In genomic region chr7:101814996-101815825, GRCh38 we compare ENCODE assay signal across 1 cellular context.
TF ChIP-seq lines count a peak whose summit lies in the region.

No MANE protein-coding gene starts in this region.

TF ChIP-seq in K562, 482 proteins besides CTCF, POLR2A, EP300 and RAD21 (continued from another document and continues in another):
- TF ChIP-seq, protein P1, sequence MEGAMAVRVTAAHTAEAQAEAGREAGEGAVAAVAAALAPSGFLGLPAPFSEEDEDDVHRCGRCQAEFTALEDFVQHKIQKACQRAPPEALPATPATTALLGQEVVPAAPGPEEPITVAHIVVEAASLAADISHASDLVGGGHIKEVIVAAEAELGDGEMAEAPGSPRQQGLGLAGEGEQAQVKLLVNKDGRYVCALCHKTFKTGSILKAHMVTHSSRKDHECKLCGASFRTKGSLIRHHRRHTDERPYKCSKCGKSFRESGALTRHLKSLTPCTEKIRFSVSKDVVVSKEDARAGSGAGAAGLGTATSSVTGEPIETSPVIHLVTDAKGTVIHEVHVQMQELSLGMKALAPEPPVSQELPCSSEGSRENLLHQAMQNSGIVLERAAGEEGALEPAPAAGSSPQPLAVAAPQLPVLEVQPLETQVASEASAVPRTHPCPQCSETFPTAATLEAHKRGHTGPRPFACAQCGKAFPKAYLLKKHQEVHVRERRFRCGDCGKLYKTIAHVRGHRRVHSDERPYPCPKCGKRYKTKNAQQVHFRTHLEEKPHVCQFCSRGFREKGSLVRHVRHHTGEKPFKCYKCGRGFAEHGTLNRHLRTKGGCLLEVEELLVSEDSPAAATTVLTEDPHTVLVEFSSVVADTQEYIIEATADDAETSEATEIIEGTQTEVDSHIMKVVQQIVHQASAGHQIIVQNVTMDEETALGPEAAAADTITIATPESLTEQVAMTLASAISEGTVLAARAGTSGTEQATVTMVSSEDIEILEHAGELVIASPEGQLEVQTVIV (CRISPR knock-in tag; IDR thresholded peaks at IDR 0.05; ENCODE audit: borderline replicate concordance), result no peak
- no peak; the same call in 1 of the 2 replicates for TF ChIP-seq BRD4 (IDR thresholded peaks at IDR 0.05)
- no peak for TF ChIP-seq HIVEP1 (CRISPR knock-in tag; IDR thresholded peaks at IDR 0.05)
- TF ChIP-seq ZNF280B (CRISPR knock-in tag; IDR thresholded peaks at IDR 0.05), result no peak
- peak; percentile 43 for TF ChIP-seq MTA2 (IDR thresholded peaks at IDR 0.05; ENCODE audit: low read depth)
- no peak for TF ChIP-seq KDM2B (CRISPR knock-in tag; IDR thresholded peaks at IDR 0.05)
- TF ChIP-seq BRD9 (IDR thresholded peaks at IDR 0.05; ENCODE audit: low read depth, partially characterized antibody), result peak; percentile 34
- no peak for TF ChIP-seq HDGF (IDR thresholded peaks at IDR 0.05)
- TF ChIP-seq CBX3 (IDR thresholded peaks at IDR 0.05; ENCODE audit: borderline replicate concordance in 1 of 2, low read length in 2 of 2), result 0 out of 3 replicates have a peak, but pooled peaks of 1 of the 2 experiments have one; percentile 29
- peak; percentile 11; the same call in 1 of the 2 replicates for TF ChIP-seq CBFA2T3 (IDR thresholded peaks at IDR 0.05)
- TF ChIP-seq SIX5 (IDR thresholded peaks at IDR 0.05; ENCODE audit: borderline replicate concordance in 1 of 2, insufficient read depth in 1 of 2, low read depth in 1 of 2, low read length in 2 of 2), result no peak
- no peak for TF ChIP-seq CHCHD3 (CRISPR knock-in tag; IDR thresholded peaks at IDR 0.05)
- TF ChIP-seq, protein P2, sequence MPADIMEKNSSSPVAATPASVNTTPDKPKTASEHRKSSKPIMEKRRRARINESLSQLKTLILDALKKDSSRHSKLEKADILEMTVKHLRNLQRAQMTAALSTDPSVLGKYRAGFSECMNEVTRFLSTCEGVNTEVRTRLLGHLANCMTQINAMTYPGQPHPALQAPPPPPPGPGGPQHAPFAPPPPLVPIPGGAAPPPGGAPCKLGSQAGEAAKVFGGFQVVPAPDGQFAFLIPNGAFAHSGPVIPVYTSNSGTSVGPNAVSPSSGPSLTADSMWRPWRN (IDR thresholded peaks at IDR 0.05; ENCODE audit: low read depth), result no peak
- peak; percentile 43 for TF ChIP-seq GATAD2B (IDR thresholded peaks at IDR 0.05; ENCODE audit: borderline replicate concordance)
- TF ChIP-seq, protein P3, sequence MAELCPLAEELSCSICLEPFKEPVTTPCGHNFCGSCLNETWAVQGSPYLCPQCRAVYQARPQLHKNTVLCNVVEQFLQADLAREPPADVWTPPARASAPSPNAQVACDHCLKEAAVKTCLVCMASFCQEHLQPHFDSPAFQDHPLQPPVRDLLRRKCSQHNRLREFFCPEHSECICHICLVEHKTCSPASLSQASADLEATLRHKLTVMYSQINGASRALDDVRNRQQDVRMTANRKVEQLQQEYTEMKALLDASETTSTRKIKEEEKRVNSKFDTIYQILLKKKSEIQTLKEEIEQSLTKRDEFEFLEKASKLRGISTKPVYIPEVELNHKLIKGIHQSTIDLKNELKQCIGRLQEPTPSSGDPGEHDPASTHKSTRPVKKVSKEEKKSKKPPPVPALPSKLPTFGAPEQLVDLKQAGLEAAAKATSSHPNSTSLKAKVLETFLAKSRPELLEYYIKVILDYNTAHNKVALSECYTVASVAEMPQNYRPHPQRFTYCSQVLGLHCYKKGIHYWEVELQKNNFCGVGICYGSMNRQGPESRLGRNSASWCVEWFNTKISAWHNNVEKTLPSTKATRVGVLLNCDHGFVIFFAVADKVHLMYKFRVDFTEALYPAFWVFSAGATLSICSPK (IDR thresholded peaks at IDR 0.05; ENCODE audit: borderline replicate concordance), result no peak
- TF ChIP-seq NEUROD1 (IDR thresholded peaks at IDR 0.05; ENCODE audit: borderline replicate concordance, low read depth, low read length, partially characterized antibody), result peak; percentile 9
- TF ChIP-seq, protein P4, sequence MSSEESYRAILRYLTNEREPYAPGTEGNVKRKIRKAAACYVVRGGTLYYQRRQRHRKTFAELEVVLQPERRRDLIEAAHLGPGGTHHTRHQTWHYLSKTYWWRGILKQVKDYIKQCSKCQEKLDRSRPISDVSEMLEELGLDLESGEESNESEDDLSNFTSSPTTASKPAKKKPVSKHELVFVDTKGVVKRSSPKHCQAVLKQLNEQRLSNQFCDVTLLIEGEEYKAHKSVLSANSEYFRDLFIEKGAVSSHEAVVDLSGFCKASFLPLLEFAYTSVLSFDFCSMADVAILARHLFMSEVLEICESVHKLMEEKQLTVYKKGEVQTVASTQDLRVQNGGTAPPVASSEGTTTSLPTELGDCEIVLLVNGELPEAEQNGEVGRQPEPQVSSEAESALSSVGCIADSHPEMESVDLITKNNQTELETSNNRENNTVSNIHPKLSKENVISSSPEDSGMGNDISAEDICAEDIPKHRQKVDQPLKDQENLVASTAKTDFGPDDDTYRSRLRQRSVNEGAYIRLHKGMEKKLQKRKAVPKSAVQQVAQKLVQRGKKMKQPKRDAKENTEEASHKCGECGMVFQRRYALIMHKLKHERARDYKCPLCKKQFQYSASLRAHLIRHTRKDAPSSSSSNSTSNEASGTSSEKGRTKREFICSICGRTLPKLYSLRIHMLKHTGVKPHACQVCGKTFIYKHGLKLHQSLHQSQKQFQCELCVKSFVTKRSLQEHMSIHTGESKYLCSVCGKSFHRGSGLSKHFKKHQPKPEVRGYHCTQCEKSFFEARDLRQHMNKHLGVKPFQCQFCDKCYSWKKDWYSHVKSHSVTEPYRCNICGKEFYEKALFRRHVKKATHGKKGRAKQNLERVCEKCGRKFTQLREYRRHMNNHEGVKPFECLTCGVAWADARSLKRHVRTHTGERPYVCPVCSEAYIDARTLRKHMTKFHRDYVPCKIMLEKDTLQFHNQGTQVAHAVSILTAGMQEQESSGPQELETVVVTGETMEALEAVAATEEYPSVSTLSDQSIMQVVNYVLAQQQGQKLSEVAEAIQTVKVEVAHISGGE (CRISPR knock-in tag; IDR thresholded peaks at IDR 0.05), result peak in 1 of 3 experiments; percentile 49; a peak in 1 of 6 replicates
- TF ChIP-seq ELF4 (CRISPR knock-in tag; IDR thresholded peaks at IDR 0.05), result no peak
- no peak for TF ChIP-seq POU5F1 (IDR thresholded peaks at IDR 0.05; ENCODE audit: borderline replicate concordance, low read depth, low read length, partially characterized antibody)
- TF ChIP-seq, protein P5, sequence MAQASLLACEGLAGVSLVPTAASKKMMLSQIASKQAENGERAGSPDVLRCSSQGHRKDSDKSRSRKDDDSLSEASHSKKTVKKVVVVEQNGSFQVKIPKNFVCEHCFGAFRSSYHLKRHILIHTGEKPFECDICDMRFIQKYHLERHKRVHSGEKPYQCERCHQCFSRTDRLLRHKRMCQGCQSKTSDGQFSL (CRISPR knock-in tag; IDR thresholded peaks at IDR 0.05), result peak; percentile 97
- TF ChIP-seq, protein P5 (tag; IDR thresholded peaks at IDR 0.05), result peak in 1 of 2 experiments; percentile 100; a peak in 2 of 4 replicates
- no peak for TF ChIP-seq BRF2 (IDR thresholded peaks at IDR 0.05; ENCODE audit: borderline replicate concordance, insufficient read depth, insufficient read length)
- TF ChIP-seq RBM25 (IDR thresholded peaks at IDR 0.05; ENCODE audit: low read depth, low read length, severe bottlenecking), result no peak
- TF ChIP-seq, protein P6, sequence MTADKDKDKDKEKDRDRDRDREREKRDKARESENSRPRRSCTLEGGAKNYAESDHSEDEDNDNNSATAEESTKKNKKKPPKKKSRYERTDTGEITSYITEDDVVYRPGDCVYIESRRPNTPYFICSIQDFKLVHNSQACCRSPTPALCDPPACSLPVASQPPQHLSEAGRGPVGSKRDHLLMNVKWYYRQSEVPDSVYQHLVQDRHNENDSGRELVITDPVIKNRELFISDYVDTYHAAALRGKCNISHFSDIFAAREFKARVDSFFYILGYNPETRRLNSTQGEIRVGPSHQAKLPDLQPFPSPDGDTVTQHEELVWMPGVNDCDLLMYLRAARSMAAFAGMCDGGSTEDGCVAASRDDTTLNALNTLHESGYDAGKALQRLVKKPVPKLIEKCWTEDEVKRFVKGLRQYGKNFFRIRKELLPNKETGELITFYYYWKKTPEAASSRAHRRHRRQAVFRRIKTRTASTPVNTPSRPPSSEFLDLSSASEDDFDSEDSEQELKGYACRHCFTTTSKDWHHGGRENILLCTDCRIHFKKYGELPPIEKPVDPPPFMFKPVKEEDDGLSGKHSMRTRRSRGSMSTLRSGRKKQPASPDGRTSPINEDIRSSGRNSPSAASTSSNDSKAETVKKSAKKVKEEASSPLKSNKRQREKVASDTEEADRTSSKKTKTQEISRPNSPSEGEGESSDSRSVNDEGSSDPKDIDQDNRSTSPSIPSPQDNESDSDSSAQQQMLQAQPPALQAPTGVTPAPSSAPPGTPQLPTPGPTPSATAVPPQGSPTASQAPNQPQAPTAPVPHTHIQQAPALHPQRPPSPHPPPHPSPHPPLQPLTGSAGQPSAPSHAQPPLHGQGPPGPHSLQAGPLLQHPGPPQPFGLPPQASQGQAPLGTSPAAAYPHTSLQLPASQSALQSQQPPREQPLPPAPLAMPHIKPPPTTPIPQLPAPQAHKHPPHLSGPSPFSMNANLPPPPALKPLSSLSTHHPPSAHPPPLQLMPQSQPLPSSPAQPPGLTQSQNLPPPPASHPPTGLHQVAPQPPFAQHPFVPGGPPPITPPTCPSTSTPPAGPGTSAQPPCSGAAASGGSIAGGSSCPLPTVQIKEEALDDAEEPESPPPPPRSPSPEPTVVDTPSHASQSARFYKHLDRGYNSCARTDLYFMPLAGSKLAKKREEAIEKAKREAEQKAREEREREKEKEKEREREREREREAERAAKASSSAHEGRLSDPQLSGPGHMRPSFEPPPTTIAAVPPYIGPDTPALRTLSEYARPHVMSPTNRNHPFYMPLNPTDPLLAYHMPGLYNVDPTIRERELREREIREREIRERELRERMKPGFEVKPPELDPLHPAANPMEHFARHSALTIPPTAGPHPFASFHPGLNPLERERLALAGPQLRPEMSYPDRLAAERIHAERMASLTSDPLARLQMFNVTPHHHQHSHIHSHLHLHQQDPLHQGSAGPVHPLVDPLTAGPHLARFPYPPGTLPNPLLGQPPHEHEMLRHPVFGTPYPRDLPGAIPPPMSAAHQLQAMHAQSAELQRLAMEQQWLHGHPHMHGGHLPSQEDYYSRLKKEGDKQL (CRISPR knock-in tag; IDR thresholded peaks at IDR 0.05; ENCODE audit: borderline replicate concordance), result 0 out of 2 replicates have a peak, but pooled peaks have one; percentile 60
- TF ChIP-seq DIDO1 (tag; IDR thresholded peaks at IDR 0.05; ENCODE audit: low read depth), result no peak
- TF ChIP-seq RBM22 (IDR thresholded peaks at IDR 0.05; ENCODE audit: low read depth, low read length, poor library complexity, severe bottlenecking), result peak; percentile 83
- TF ChIP-seq, protein P7, sequence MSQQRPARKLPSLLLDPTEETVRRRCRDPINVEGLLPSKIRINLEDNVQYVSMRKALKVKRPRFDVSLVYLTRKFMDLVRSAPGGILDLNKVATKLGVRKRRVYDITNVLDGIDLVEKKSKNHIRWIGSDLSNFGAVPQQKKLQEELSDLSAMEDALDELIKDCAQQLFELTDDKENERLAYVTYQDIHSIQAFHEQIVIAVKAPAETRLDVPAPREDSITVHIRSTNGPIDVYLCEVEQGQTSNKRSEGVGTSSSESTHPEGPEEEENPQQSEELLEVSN (IDR thresholded peaks at IDR 0.05; ENCODE audit: borderline replicate concordance in 1 of 2, extremely low read depth in 1 of 2, insufficient read depth in 1 of 2, insufficient read length in 1 of 2, low read depth in 1 of 2, low read length in 1 of 2, poor library complexity in 1 of 2, severe bottlenecking in 1 of 2), result peak; percentile 4 to 56
- TF ChIP-seq CXXC5 (CRISPR knock-in tag; IDR thresholded peaks at IDR 0.05), result no peak; the same call in none of the 2 replicates
- no peak for TF ChIP-seq GTF2A2 (tag; IDR thresholded peaks at IDR 0.05)
- TF ChIP-seq ZBTB17 (CRISPR knock-in tag; IDR thresholded peaks at IDR 0.05), result peak; percentile 45; the same call in 1 of the 2 replicates
- TF ChIP-seq DPF2 (IDR thresholded peaks at IDR 0.05), result peak; percentile 31; the same call in 1 of the 2 replicates
- TF ChIP-seq NBN (IDR thresholded peaks at IDR 0.05; ENCODE audit: low read depth), result no peak
- peak; percentile 20; the same call in 1 of the 2 replicates for TF ChIP-seq XRCC5 (IDR thresholded peaks at IDR 0.05; ENCODE audit: low read depth, low read length)
- no peak for TF ChIP-seq POLR3A (IDR thresholded peaks at IDR 0.05; ENCODE audit: borderline replicate concordance, extremely low read depth, insufficient read depth, insufficient read length)
- TF ChIP-seq GABPB1 (CRISPR knock-in tag; IDR thresholded peaks at IDR 0.05), result peak; percentile 44; the same call in 1 of the 2 replicates
- no peak for TF ChIP-seq TCF7L2 (IDR thresholded peaks at IDR 0.05; ENCODE audit: low read depth, low read length)
- TF ChIP-seq, protein P8, sequence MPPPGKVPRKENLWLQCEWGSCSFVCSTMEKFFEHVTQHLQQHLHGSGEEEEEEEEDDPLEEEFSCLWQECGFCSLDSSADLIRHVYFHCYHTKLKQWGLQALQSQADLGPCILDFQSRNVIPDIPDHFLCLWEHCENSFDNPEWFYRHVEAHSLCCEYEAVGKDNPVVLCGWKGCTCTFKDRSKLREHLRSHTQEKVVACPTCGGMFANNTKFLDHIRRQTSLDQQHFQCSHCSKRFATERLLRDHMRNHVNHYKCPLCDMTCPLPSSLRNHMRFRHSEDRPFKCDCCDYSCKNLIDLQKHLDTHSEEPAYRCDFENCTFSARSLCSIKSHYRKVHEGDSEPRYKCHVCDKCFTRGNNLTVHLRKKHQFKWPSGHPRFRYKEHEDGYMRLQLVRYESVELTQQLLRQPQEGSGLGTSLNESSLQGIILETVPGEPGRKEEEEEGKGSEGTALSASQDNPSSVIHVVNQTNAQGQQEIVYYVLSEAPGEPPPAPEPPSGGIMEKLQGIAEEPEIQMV (tag; conservative IDR thresholded peaks at IDR 0.05; ENCODE audit: low read depth), result no peak
